1 cellular context compared by ENCODE assay signal in the genomic region with DNA sequence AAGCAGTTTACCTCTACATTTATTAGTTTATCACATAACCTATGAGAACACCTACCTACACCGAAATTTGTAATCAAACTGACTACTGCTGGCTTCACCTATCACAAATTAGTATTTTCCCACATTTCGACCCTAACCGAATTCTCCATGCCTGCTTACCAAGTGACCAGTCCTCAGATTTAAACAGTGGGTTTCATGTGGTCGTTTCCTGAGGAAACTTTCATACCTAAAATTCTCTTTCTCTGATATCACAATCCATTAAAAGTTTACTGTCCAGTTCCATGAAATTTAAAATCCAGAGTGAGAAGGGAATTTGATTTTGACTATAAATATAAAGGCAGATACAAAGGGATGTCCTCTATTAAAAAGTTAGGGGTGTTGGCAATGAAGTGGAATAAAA.
TF ChIP-seq lines count a peak whose summit lies in the region.

No MANE protein-coding gene starts in this region.

TF ChIP-seq in GM23338, 12 proteins besides CTCF, POLR2A, EP300 and RAD21 (continued from another document):
- TF ChIP-seq, protein P1, sequence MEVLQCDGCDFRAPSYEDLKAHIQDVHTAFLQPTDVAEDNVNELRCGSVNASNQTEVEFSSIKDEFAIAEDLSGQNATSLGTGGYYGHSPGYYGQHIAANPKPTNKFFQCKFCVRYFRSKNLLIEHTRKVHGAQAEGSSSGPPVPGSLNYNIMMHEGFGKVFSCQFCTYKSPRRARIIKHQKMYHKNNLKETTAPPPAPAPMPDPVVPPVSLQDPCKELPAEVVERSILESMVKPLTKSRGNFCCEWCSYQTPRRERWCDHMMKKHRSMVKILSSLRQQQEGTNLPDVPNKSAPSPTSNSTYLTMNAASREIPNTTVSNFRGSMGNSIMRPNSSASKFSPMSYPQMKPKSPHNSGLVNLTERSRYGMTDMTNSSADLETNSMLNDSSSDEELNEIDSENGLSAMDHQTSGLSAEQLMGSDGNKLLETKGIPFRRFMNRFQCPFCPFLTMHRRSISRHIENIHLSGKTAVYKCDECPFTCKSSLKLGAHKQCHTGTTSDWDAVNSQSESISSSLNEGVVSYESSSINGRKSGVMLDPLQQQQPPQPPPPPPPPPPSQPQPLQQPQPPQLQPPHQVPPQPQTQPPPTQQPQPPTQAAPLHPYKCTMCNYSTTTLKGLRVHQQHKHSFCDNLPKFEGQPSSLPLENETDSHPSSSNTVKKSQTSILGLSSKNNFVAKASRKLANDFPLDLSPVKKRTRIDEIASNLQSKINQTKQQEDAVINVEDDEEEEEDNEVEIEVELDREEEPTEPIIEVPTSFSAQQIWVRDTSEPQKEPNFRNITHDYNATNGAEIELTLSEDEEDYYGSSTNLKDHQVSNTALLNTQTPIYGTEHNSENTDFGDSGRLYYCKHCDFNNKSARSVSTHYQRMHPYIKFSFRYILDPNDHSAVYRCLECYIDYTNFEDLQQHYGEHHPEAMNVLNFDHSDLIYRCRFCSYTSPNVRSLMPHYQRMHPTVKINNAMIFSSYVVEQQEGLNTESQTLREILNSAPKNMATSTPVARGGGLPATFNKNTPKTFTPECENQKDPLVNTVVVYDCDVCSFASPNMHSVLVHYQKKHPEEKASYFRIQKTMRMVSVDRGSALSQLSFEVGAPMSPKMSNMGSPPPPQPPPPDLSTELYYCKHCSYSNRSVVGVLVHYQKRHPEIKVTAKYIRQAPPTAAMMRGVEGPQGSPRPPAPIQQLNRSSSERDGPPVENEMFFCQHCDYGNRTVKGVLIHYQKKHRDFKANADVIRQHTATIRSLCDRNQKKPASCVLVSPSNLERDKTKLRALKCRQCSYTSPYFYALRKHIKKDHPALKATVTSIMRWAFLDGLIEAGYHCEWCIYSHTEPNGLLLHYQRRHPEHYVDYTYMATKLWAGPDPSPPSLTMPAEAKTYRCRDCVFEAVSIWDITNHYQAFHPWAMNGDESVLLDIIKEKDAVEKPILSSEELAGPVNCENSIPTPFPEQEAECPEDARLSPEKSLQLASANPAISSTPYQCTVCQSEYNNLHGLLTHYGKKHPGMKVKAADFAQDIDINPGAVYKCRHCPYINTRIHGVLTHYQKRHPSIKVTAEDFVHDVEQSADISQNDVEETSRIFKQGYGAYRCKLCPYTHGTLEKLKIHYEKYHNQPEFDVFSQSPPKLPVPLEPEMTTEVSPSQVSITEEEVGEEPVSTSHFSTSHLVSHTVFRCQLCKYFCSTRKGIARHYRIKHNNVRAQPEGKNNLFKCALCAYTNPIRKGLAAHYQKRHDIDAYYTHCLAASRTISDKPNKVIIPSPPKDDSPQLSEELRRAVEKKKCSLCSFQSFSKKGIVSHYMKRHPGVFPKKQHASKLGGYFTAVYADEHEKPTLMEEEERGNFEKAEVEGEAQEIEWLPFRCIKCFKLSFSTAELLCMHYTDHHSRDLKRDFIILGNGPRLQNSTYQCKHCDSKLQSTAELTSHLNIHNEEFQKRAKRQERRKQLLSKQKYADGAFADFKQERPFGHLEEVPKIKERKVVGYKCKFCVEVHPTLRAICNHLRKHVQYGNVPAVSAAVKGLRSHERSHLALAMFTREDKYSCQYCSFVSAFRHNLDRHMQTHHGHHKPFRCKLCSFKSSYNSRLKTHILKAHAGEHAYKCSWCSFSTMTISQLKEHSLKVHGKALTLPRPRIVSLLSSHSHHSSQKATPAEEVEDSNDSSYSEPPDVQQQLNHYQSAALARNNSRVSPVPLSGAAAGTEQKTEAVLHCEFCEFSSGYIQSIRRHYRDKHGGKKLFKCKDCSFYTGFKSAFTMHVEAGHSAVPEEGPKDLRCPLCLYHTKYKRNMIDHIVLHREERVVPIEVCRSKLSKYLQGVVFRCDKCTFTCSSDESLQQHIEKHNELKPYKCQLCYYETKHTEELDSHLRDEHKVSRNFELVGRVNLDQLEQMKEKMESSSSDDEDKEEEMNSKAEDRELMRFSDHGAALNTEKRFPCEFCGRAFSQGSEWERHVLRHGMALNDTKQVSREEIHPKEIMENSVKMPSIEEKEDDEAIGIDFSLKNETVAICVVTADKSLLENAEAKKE (CRISPR knock-in tag; IDR thresholded peaks at IDR 0.05) = no peak
- TF ChIP-seq STAT1 (IDR thresholded peaks at IDR 0.05; ENCODE audit: unreplicated experiment) (no peak), POLR2AphosphoS5 (IDR thresholded peaks at IDR 0.05; ENCODE audit: low read depth) (no peak), EZH2phosphoT487 (IDR thresholded peaks at IDR 0.05; ENCODE audit: unreplicated experiment) (no peak)
